8 cellular contexts compared by ENCODE assay signal in the genomic region with DNA sequence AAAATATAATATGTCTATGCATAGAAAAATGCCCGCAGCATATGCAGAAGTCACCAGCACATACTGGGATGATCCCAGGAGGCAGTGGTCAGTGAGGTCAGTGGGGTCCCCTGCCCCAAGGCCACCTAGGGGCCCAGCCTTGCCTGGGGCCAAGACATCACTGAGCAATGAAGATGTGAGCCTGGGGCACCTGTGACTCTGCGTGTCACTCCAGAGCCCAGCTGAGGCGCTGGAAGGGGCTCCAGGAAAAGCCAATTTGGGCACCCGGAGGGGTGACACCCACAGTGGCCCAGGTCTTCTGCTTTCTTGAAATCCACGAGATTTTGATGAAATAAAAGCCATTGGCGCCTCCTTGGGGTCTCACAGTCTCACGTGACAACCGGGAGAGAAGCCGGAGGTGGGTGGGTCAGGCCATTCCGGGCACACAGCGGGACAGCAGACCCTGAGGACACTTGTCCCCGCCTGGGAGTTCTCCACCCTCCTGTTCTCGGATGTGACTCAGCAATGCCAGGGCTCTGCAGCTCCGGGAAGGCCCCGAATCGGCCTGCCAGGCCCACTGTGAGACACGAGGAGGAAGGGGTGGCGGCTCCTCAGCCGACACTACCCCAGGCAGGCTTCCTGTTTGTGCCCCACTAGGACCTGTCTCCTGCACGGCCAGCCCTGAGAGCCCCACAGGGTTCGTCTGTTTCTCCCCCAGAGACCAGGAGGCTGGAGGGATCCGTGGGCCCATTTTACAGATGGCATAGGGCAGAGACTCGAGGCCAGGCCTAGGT. TPM values are rescaled to one million over a fixed set of nuclear protein-coding genes. Genes with fewer than 3 reads are reported as not detected.
DNase-seq lines count a peak whose midpoint lies in the region; ATAC-seq, FAIRE-seq and TF ChIP-seq lines count a peak whose summit lies in the region.

No MANE protein-coding gene starts in this region.

- H4K8ac ChIP-seq in mesenchymal stem cell (ENCODE audit: low read length): no peak overlapping the region

- no peak overlapping the region for H2AFZ ChIP-seq in mesenchymal stem cell (ENCODE audit: low read depth, low read length)

- ATAC-seq in GM19395 (IDR thresholded peaks at IDR 0.05; ENCODE audit: unreplicated experiment) (peak; percentile 42), HG03378 (IDR thresholded peaks at IDR 0.05; ENCODE audit: unreplicated experiment) (no peak)

- no peak overlapping the region for H2BK5ac ChIP-seq in mesenchymal stem cell (ENCODE audit: low read depth, low read length, poor library complexity, severe bottlenecking)

- H3K4me3 ChIP-seq in NT2/D1 (ENCODE audit: insufficient read length, low read depth) (no peak overlapping the region), mesenchymal stem cell (ENCODE audit: insufficient read depth in 1 of 2, low read depth in 1 of 2, low read length in 2 of 2) (no peak overlapping the region)

- peak overlapping the region; percentile 3 for H2AK5ac ChIP-seq in mesenchymal stem cell (ENCODE audit: low read length, severe bottlenecking)

- H3K4me2 ChIP-seq in mesenchymal stem cell (ENCODE audit: low read length, poor library complexity, severe bottlenecking): no peak overlapping the region

- WGBS in mesenchymal stem cell: 82% methylated on average over 22 of the region's 23 CpGs

- no peak overlapping the region for H2BK120ac ChIP-seq in mesenchymal stem cell (ENCODE audit: low read depth, low read length)

- H3K9ac ChIP-seq in NT2/D1 (ENCODE audit: insufficient read length, low read depth): peak overlapping the region; percentile 26
- H3K9ac ChIP-seq in mesenchymal stem cell (ENCODE audit: low read length): no peak overlapping the region

- no peak overlapping the region for H2BK15ac ChIP-seq in mesenchymal stem cell (ENCODE audit: low read depth, poor library complexity, severe bottlenecking)

- no peaks in the 10 kb centered on the region for H3K36me3 ChIP-seq in NT2/D1 (ENCODE audit: insufficient read depth, insufficient read length, low read length)
- H3K36me3 ChIP-seq in mesenchymal stem cell (ENCODE audit: control insufficient read depth in 1 of 2, insufficient read depth in 2 of 2, low read depth in 1 of 2, low read length in 2 of 2): no peaks in the 10 kb centered on the region

- H3K23ac ChIP-seq in mesenchymal stem cell (ENCODE audit: low read length in 2 of 2): no peak overlapping the region

- H3K27ac ChIP-seq in mesenchymal stem cell (ENCODE audit: low read length, poor library complexity, severe bottlenecking): no peak overlapping the region

- no peaks in the 10 kb centered on the region for H3K79me1 ChIP-seq in mesenchymal stem cell (replicated peaks; ENCODE audit: low read length, poor library complexity, severe bottlenecking)

- H3K4ac ChIP-seq in mesenchymal stem cell (ENCODE audit: low read depth in 1 of 2, low read length in 2 of 2): no peak overlapping the region

- H4K91ac ChIP-seq in mesenchymal stem cell (ENCODE audit: low read length): no peak overlapping the region

- peaks cover 20% of the 10 kb centered on the region for H3K4me1 ChIP-seq in NT2/D1 (ENCODE audit: insufficient read depth, insufficient read length)
- H3K4me1 ChIP-seq in mesenchymal stem cell (ENCODE audit: control insufficient read depth, insufficient read depth, low read depth, low read length): peaks cover 42% of the 10 kb centered on the region

- no peak overlapping the region for H2BK12ac ChIP-seq in mesenchymal stem cell (ENCODE audit: low read length in 2 of 2)

- no peak overlapping the region for H3K18ac ChIP-seq in mesenchymal stem cell (ENCODE audit: low read depth in 1 of 2, low read length in 2 of 2)

- no peaks in the 10 kb centered on the region for H3K9me3 ChIP-seq in NT2/D1 (ENCODE audit: insufficient read depth, low read length)
- no peaks in the 10 kb centered on the region for H3K9me3 ChIP-seq in mesenchymal stem cell (ENCODE audit: control insufficient read depth, low read length)

- DNase-seq in NT2/D1 (ENCODE audit: low read depth, low spot score) (no peak), activated gamma-delta T cell treated with Interleukin-2 at 50 U/mL for 16 hours (peak; percentile 63), mesenchymal stem cell (no peak), ureter (ENCODE audit: low spot score) (peak; percentile 77), NCI-H146 (lab: John Stamatoyannopoulos, UW) (no peak), D721Med (ENCODE audit: insufficient read length, low spot score) (no peak)

- TF ChIP-seq CTCF in D721Med (IDR thresholded peaks at IDR 0.05; ENCODE audit: insufficient read depth, missing control alignments): no peak

- H3K27me3 ChIP-seq in NT2/D1 (ENCODE audit: insufficient read depth, insufficient read length) (peaks cover 5% of the 10 kb centered on the region), mesenchymal stem cell (ENCODE audit: control insufficient read depth in 1 of 2, insufficient read depth in 1 of 2, low read length in 2 of 2) (peaks cover 6 to 27% of the 10 kb centered on the region in 2 experiments)

- FAIRE-seq in D721Med (lab: Jason Lieb, UNC): no peak

- H3K14ac ChIP-seq in mesenchymal stem cell (ENCODE audit: low read length in 2 of 2): no peak overlapping the region

RNA-seq across cellular contexts. Expression of gene SLCO4A1, which starts 24.4 kb away (rescaled TPM):
- not detected for polyA plus RNA-seq in mesenchymal stem cell (2013, experiment 1 of 2)
- polyA plus RNA-seq in mesenchymal stem cell (2013, experiment 2 of 2): not detected
- 33.2 TPM for total RNA-seq in ureter

Comparison
In these comparisons a context has a peak if more than half of its experiments do, and no peak if none do; other contexts are left out.
1. DNase-seq: peak in activated gamma-delta T cell treated with Interleukin-2 at 50 U/mL for 16 hours (single experiment) and ureter (single experiment); none in NT2/D1 (single experiment), mesenchymal stem cell (single experiment), NCI-H146 (single experiment) and D721Med (single experiment).